Comparison of ENCODE assay signal across 2 cellular contexts in genomic region chr10:3727268-3727667, GRCh38.
TF ChIP-seq lines count a peak whose summit lies in the region.

No MANE protein-coding gene starts in this region.

TF ChIP-seq in GM12878, 131 proteins besides CTCF, POLR2A, EP300 and RAD21:
- TF ChIP-seq, protein P1, sequence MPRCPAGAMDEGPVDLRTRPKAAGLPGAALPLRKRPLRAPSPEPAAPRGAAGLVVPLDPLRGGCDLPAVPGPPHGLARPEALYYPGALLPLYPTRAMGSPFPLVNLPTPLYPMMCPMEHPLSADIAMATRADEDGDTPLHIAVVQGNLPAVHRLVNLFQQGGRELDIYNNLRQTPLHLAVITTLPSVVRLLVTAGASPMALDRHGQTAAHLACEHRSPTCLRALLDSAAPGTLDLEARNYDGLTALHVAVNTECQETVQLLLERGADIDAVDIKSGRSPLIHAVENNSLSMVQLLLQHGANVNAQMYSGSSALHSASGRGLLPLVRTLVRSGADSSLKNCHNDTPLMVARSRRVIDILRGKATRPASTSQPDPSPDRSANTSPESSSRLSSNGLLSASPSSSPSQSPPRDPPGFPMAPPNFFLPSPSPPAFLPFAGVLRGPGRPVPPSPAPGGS (IDR thresholded peaks at IDR 0.05; ENCODE audit: borderline replicate concordance, insufficient read depth, low read depth, low read length, poor library complexity, severe bottlenecking): peak; percentile 60
- TF ChIP-seq, protein P2, sequence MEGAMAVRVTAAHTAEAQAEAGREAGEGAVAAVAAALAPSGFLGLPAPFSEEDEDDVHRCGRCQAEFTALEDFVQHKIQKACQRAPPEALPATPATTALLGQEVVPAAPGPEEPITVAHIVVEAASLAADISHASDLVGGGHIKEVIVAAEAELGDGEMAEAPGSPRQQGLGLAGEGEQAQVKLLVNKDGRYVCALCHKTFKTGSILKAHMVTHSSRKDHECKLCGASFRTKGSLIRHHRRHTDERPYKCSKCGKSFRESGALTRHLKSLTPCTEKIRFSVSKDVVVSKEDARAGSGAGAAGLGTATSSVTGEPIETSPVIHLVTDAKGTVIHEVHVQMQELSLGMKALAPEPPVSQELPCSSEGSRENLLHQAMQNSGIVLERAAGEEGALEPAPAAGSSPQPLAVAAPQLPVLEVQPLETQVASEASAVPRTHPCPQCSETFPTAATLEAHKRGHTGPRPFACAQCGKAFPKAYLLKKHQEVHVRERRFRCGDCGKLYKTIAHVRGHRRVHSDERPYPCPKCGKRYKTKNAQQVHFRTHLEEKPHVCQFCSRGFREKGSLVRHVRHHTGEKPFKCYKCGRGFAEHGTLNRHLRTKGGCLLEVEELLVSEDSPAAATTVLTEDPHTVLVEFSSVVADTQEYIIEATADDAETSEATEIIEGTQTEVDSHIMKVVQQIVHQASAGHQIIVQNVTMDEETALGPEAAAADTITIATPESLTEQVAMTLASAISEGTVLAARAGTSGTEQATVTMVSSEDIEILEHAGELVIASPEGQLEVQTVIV (IDR thresholded peaks at IDR 0.05; ENCODE audit: borderline replicate concordance, partially characterized antibody): no peak
- no peak for TF ChIP-seq JUND (IDR thresholded peaks at IDR 0.05; ENCODE audit: low read depth, low read length)
- TF ChIP-seq, protein P3, sequence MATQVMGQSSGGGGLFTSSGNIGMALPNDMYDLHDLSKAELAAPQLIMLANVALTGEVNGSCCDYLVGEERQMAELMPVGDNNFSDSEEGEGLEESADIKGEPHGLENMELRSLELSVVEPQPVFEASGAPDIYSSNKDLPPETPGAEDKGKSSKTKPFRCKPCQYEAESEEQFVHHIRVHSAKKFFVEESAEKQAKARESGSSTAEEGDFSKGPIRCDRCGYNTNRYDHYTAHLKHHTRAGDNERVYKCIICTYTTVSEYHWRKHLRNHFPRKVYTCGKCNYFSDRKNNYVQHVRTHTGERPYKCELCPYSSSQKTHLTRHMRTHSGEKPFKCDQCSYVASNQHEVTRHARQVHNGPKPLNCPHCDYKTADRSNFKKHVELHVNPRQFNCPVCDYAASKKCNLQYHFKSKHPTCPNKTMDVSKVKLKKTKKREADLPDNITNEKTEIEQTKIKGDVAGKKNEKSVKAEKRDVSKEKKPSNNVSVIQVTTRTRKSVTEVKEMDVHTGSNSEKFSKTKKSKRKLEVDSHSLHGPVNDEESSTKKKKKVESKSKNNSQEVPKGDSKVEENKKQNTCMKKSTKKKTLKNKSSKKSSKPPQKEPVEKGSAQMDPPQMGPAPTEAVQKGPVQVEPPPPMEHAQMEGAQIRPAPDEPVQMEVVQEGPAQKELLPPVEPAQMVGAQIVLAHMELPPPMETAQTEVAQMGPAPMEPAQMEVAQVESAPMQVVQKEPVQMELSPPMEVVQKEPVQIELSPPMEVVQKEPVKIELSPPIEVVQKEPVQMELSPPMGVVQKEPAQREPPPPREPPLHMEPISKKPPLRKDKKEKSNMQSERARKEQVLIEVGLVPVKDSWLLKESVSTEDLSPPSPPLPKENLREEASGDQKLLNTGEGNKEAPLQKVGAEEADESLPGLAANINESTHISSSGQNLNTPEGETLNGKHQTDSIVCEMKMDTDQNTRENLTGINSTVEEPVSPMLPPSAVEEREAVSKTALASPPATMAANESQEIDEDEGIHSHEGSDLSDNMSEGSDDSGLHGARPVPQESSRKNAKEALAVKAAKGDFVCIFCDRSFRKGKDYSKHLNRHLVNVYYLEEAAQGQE (IDR thresholded peaks at IDR 0.05; ENCODE audit: low read depth, low read length): no peak
- no peak for TF ChIP-seq BMI1 (IDR thresholded peaks at IDR 0.05; ENCODE audit: borderline replicate concordance)

TF ChIP-seq in HepG2, 621 proteins besides CTCF, POLR2A, EP300 and RAD21 (continues in another document):
- TF ChIP-seq RFX5 (IDR thresholded peaks at IDR 0.05; ENCODE audit: low read depth, low read length): no peak
- TF ChIP-seq NAIF1 (CRISPR knock-in tag; IDR thresholded peaks at IDR 0.05; ENCODE audit: borderline replicate concordance): no peak
- TF ChIP-seq ONECUT2 (CRISPR knock-in tag; IDR thresholded peaks at IDR 0.05): 0 out of 2 replicates have a peak, but pooled peaks have one; percentile 19
- no peak for TF ChIP-seq HOXA3 (CRISPR knock-in tag; IDR thresholded peaks at IDR 0.05)
- TF ChIP-seq ZNF746 (CRISPR knock-in tag; IDR thresholded peaks at IDR 0.05): no peak
- no peak for TF ChIP-seq AGO2 (optimal IDR thresholded peaks at IDR 0.05; ENCODE audit: low read depth, low read length)
- TF ChIP-seq CENPX (CRISPR knock-in tag; IDR thresholded peaks at IDR 0.05): no peak
- no peak for TF ChIP-seq BHLHE40 (IDR thresholded peaks at IDR 0.05; ENCODE audit: low read length)
- TF ChIP-seq DR1 (CRISPR knock-in tag; IDR thresholded peaks at IDR 0.05): no peak
- no peak for TF ChIP-seq DMTF1 (CRISPR knock-in tag; IDR thresholded peaks at IDR 0.05)
- no peak for TF ChIP-seq ZNF10 (CRISPR knock-in tag; IDR thresholded peaks at IDR 0.05; ENCODE audit: borderline replicate concordance, low read depth)
- no peak for TF ChIP-seq TBX2 (CRISPR knock-in tag; IDR thresholded peaks at IDR 0.05; ENCODE audit: borderline replicate concordance)
- TF ChIP-seq HMG20A (CRISPR knock-in tag; IDR thresholded peaks at IDR 0.05; ENCODE audit: borderline replicate concordance): no peak
- no peak for TF ChIP-seq MAX (IDR thresholded peaks at IDR 0.05)
- no peak for TF ChIP-seq ZNF512B (CRISPR knock-in tag; IDR thresholded peaks at IDR 0.05; ENCODE audit: borderline replicate concordance)
- TF ChIP-seq MEIS1 (CRISPR knock-in tag; IDR thresholded peaks at IDR 0.05; ENCODE audit: borderline replicate concordance): no peak
- no peak for TF ChIP-seq U2AF1 (optimal IDR thresholded peaks at IDR 0.05; ENCODE audit: low read depth, low read length)
- TF ChIP-seq TCF7 (IDR thresholded peaks at IDR 0.05; ENCODE audit: low read depth): no peak
- TF ChIP-seq ZNF549 (CRISPR knock-in tag; IDR thresholded peaks at IDR 0.05): no peak
- no peak for TF ChIP-seq MED8 (CRISPR knock-in tag; IDR thresholded peaks at IDR 0.05; ENCODE audit: insufficient replicate concordance)
- peak; percentile 23; the same call in 1 of the 2 replicates for TF ChIP-seq ATF7 (IDR thresholded peaks at IDR 0.05)
- TF ChIP-seq ATF7 (CRISPR knock-in tag; IDR thresholded peaks at IDR 0.05): no peak
- TF ChIP-seq ZNF614 (CRISPR knock-in tag; IDR thresholded peaks at IDR 0.05; ENCODE audit: borderline replicate concordance): no peak
- TF ChIP-seq THYN1 (CRISPR knock-in tag; IDR thresholded peaks at IDR 0.05; ENCODE audit: borderline replicate concordance, low read depth): no peak
- TF ChIP-seq ZNF343 (CRISPR knock-in tag; IDR thresholded peaks at IDR 0.05): no peak
- TF ChIP-seq GATAD2A (CRISPR knock-in tag; IDR thresholded peaks at IDR 0.05): peak; percentile 17; the same call in 1 of the 2 replicates
- no peak for TF ChIP-seq TP53 (CRISPR knock-in tag; conservative IDR thresholded peaks at IDR 0.05)
- no peak for TF ChIP-seq ZNF670 (CRISPR knock-in tag; IDR thresholded peaks at IDR 0.05; ENCODE audit: borderline replicate concordance)
- no peak for TF ChIP-seq CC2D1A (CRISPR knock-in tag; IDR thresholded peaks at IDR 0.05)
- TF ChIP-seq THRA (CRISPR knock-in tag; IDR thresholded peaks at IDR 0.05; ENCODE audit: borderline replicate concordance): peak; percentile 92; the same call in 1 of the 2 replicates
- TF ChIP-seq GMEB2 (CRISPR knock-in tag; IDR thresholded peaks at IDR 0.05; ENCODE audit: low read depth): no peak
- TF ChIP-seq ZNF30 (CRISPR knock-in tag; IDR thresholded peaks at IDR 0.05): no peak
- TF ChIP-seq ARID3A (IDR thresholded peaks at IDR 0.05; ENCODE audit: low read depth, low read length): peak; percentile 68; the same call in 1 of the 2 replicates
- no peak for TF ChIP-seq DPF2 (CRISPR knock-in tag; IDR thresholded peaks at IDR 0.05; ENCODE audit: borderline replicate concordance, low read depth)
- TF ChIP-seq ZNF761 (CRISPR knock-in tag; conservative IDR thresholded peaks at IDR 0.05): no peak
- TF ChIP-seq ZNF552 (CRISPR knock-in tag; IDR thresholded peaks at IDR 0.05; ENCODE audit: borderline replicate concordance): no peak
- TF ChIP-seq SP4 (CRISPR knock-in tag; IDR thresholded peaks at IDR 0.05): no peak
- no peak for TF ChIP-seq POLR2AphosphoS2 (IDR thresholded peaks at IDR 0.05; ENCODE audit: low read depth, low read length)
- no peak for TF ChIP-seq ZNF839 (CRISPR knock-in tag; IDR thresholded peaks at IDR 0.05; ENCODE audit: borderline replicate concordance)
- TF ChIP-seq ZNF274 (CRISPR knock-in tag; IDR thresholded peaks at IDR 0.05): no peak
- TF ChIP-seq MAF1 (CRISPR knock-in tag; IDR thresholded peaks at IDR 0.05; ENCODE audit: borderline replicate concordance): no peak
- TF ChIP-seq ADNP (CRISPR knock-in tag; IDR thresholded peaks at IDR 0.05): no peak
- TF ChIP-seq ZFP82 (CRISPR knock-in tag; IDR thresholded peaks at IDR 0.05; ENCODE audit: borderline replicate concordance): no peak
- TF ChIP-seq RARA (CRISPR knock-in tag; IDR thresholded peaks at IDR 0.05): peak; percentile 51
